Comparison of ENCODE assay signal across 1 cellular context in genomic region chr5:171387255-171387969, GRCh38.
A peak's percentile ranks its signal among the peaks of the same experiment; 100 is the strongest.
TF ChIP-seq lines count a peak whose summit lies in the region.

NPM1 (plus strand) TSS chr5:171387849; CDS start chr5:171387949, 100 bp downstream.

TF ChIP-seq in HepG2, 621 proteins besides CTCF, POLR2A, EP300 and RAD21 (continued from another document and continues in another):
- TF ChIP-seq DMTF1 (CRISPR knock-in tag; IDR thresholded peaks at IDR 0.05) (no peak), ZNF546 (CRISPR knock-in tag; conservative IDR thresholded peaks at IDR 0.05) (no peak), THYN1 (CRISPR knock-in tag; IDR thresholded peaks at IDR 0.05; ENCODE audit: borderline replicate concordance, low read depth) (no peak), ZNF609 (CRISPR knock-in tag; IDR thresholded peaks at IDR 0.05; ENCODE audit: borderline replicate concordance) (no peak; the same call in 1 of the 2 replicates), ZNF768 (CRISPR knock-in tag; IDR thresholded peaks at IDR 0.05) (peak; percentile 54; the same call in 1 of the 2 replicates), AGO2 (optimal IDR thresholded peaks at IDR 0.05; ENCODE audit: low read depth, low read length) (no peak), RCOR2 (CRISPR knock-in tag; IDR thresholded peaks at IDR 0.05) (0 out of 2 replicates have a peak, but pooled peaks have one; percentile 24), RFXAP (CRISPR knock-in tag; IDR thresholded peaks at IDR 0.05; ENCODE audit: borderline replicate concordance) (0 out of 2 replicates have a peak, but pooled peaks have one; percentile 77), AFF4 (CRISPR knock-in tag; IDR thresholded peaks at IDR 0.05) (no peak), KMT2B (CRISPR knock-in tag; IDR thresholded peaks at IDR 0.05) (peak; percentile 79), MLLT10 (CRISPR knock-in tag; IDR thresholded peaks at IDR 0.05) (no peak), CCAR2 (optimal IDR thresholded peaks at IDR 0.05; ENCODE audit: low read depth, low read length) (no peak), ATF1 (CRISPR knock-in tag; IDR thresholded peaks at IDR 0.05) (no peak), AHR (CRISPR knock-in tag; IDR thresholded peaks at IDR 0.05) (peak; percentile 75; the same call in 1 of the 2 replicates), ZNF326 (CRISPR knock-in tag; IDR thresholded peaks at IDR 0.05; ENCODE audit: borderline replicate concordance) (no peak), RBM22 (optimal IDR thresholded peaks at IDR 0.05; ENCODE audit: low read length) (no peak), JARID2 (CRISPR knock-in tag; IDR thresholded peaks at IDR 0.05; ENCODE audit: insufficient replicate concordance) (peak; percentile 75), CENPT (CRISPR knock-in tag; IDR thresholded peaks at IDR 0.05; ENCODE audit: low read depth) (0 out of 2 replicates have a peak, but pooled peaks have one; percentile 46), U2AF1 (optimal IDR thresholded peaks at IDR 0.05; ENCODE audit: low read depth, low read length) (no peak), ZNF253 (CRISPR knock-in tag; IDR thresholded peaks at IDR 0.05; ENCODE audit: borderline replicate concordance) (peak; percentile 35; the same call in 1 of the 2 replicates), ZNF3 (CRISPR knock-in tag; IDR thresholded peaks at IDR 0.05) (no peak), ZNF816 (CRISPR knock-in tag; IDR thresholded peaks at IDR 0.05; ENCODE audit: borderline replicate concordance) (no peak; the same call in 1 of the 2 replicates), XBP1 (CRISPR knock-in tag; IDR thresholded peaks at IDR 0.05) (peak; percentile 85; the same call in 1 of the 2 replicates), RFX5 (IDR thresholded peaks at IDR 0.05; ENCODE audit: low read depth, low read length) (peak; percentile 9; the same call in 1 of the 2 replicates), SNAPC2 (CRISPR knock-in tag; IDR thresholded peaks at IDR 0.05) (no peak), ZNF331 (CRISPR knock-in tag; IDR thresholded peaks at IDR 0.05) (peak; percentile 72), ZSCAN20 (CRISPR knock-in tag; IDR thresholded peaks at IDR 0.05; ENCODE audit: borderline replicate concordance) (peak; percentile 48; the same call in 1 of the 2 replicates), ZSCAN5A (CRISPR knock-in tag; IDR thresholded peaks at IDR 0.05; ENCODE audit: borderline replicate concordance) (0 out of 2 replicates have a peak, but pooled peaks have one; percentile 49), ZNF18 (CRISPR knock-in tag; IDR thresholded peaks at IDR 0.05; ENCODE audit: insufficient replicate concordance) (peak; percentile 6), RBFOX2 (IDR thresholded peaks at IDR 0.05; ENCODE audit: low read depth, low read length) (peak; percentile 73), ZSCAN31 (CRISPR knock-in tag; IDR thresholded peaks at IDR 0.05; ENCODE audit: low read depth) (peak; percentile 92), ZNF569 (CRISPR knock-in tag; IDR thresholded peaks at IDR 0.05; ENCODE audit: borderline replicate concordance) (no peak), ZZZ3 (CRISPR knock-in tag; IDR thresholded peaks at IDR 0.05; ENCODE audit: borderline replicate concordance) (peak; percentile 49; the same call in 1 of the 2 replicates), ZFYVE20 (CRISPR knock-in tag; IDR thresholded peaks at IDR 0.05; ENCODE audit: borderline replicate concordance, low read depth) (no peak), WIZ (CRISPR knock-in tag; IDR thresholded peaks at IDR 0.05) (0 out of 2 replicates have a peak, but pooled peaks have one; percentile 15), ZBTB14 (CRISPR knock-in tag; IDR thresholded peaks at IDR 0.05) (peak; percentile 78), ZNF101 (CRISPR knock-in tag; IDR thresholded peaks at IDR 0.05; ENCODE audit: borderline replicate concordance, low read depth) (no peak), JUN (CRISPR knock-in tag; IDR thresholded peaks at IDR 0.05) (no peak), ZNF709 (CRISPR knock-in tag; IDR thresholded peaks at IDR 0.05) (peak; percentile 74; the same call in 1 of the 2 replicates), MIXL1 (CRISPR knock-in tag; IDR thresholded peaks at IDR 0.05) (peak; percentile 54; the same call in 1 of the 2 replicates), FOXM1 (CRISPR knock-in tag; IDR thresholded peaks at IDR 0.05) (no peak), PRDM4 (CRISPR knock-in tag; IDR thresholded peaks at IDR 0.05; ENCODE audit: borderline replicate concordance) (peak; percentile 75; the same call in 1 of the 2 replicates), POLR2AphosphoS5 (IDR thresholded peaks at IDR 0.05; ENCODE audit: low read depth, low read length) (peak; percentile 90), TEF (CRISPR knock-in tag; IDR thresholded peaks at IDR 0.05) (no peak; the same call in 1 of the 2 replicates)
